17 cellular contexts compared by ENCODE assay signal in the genomic region with DNA sequence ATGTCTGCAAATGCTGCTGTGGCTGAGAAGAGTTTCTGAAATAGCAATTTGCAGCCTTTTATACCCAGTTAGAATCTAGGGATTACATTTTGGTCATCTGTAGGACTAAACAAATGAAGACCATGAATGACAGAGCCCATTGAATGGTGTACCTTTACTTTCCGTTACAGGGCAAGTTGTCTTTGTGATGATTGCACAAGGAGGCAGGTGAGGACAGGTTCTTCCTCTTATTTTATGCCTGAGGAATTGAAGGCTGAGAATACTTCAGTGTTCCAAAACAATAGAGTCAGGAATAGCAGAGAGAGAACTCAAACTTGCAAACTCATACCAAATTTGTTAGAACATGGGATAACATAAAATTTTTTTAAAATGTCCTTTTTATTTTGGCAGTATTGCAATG.
DNase-seq lines count a peak whose midpoint lies in the region; ATAC-seq, FAIRE-seq and TF ChIP-seq lines count a peak whose summit lies in the region.
"Had no signal": no experiment of that assay in that cellular context is flagged by ENCODE, and none has a peak within 500 bp of the region (broad histone marks: within the 10 kb centered on the region; RNA-seq: fewer than 3 reads in every experiment).

No MANE protein-coding gene starts in this region.

- H3K4me2 ChIP-seq in mammary epithelial cell (ENCODE audit: insufficient read depth, low read depth, low read length) (peak overlapping the region; percentile 25), keratinocyte (ENCODE audit: control insufficient read depth, extremely low read depth, insufficient read depth, low read depth, low read length) (no peak overlapping the region)

- H3K9ac ChIP-seq in mammary epithelial cell (ENCODE audit: insufficient read depth, low read length): no peak overlapping the region
- no peak overlapping the region for H3K9ac ChIP-seq in keratinocyte (ENCODE audit: control insufficient read depth, extremely low read depth, insufficient read depth, low read length)
- H3K9ac ChIP-seq: GM23248 had no signal

- in situ Hi-C loops in mammary epithelial cell (cut with MboI; ENCODE audit: low sequenced_read_pairs in 2 of 2): no loop called here

- H3K4me3 ChIP-seq in mammary epithelial cell (replicated peaks in 1 of 3; ENCODE audit: insufficient read depth in 1 of 3, low read depth in 2 of 3, low read length in 3 of 3): no peak overlapping the region
- no peak overlapping the region for H3K4me3 ChIP-seq in epithelial cell of esophagus (ENCODE audit: low read length)
- no peak overlapping the region for H3K4me3 ChIP-seq in keratinocyte (ENCODE audit: control insufficient read depth in 2 of 3, extremely low read depth in 1 of 3, insufficient read depth in 2 of 3, low read depth in 1 of 3, low read length in 3 of 3)
- H3K4me3 ChIP-seq: GM23248 had no signal

- no peak for TF ChIP-seq CTCF in RWPE1 (conservative IDR thresholded peaks at IDR 0.05; ENCODE audit: low read depth)
- no peak for TF ChIP-seq CTCF in mammary epithelial cell (conservative IDR thresholded peaks at IDR 0.05 in 1 of 2, IDR thresholded peaks at IDR 0.05 in 1 of 2; ENCODE audit: extremely low read depth in 1 of 2, insufficient read depth in 1 of 2, low read depth in 1 of 2, low read length in 2 of 2)
- no peak for TF ChIP-seq CTCF in epithelial cell of esophagus (IDR thresholded peaks at IDR 0.05; ENCODE audit: insufficient read depth, low read depth, low read length, missing control alignments)
- no peak for TF ChIP-seq CTCF in keratinocyte (optimal IDR thresholded peaks at IDR 0.05 in 1 of 3, IDR thresholded peaks at IDR 0.05 in 1 of 3, conservative IDR thresholded peaks at IDR 0.05 in 1 of 3; ENCODE audit: extremely low read depth in 1 of 3, insufficient read depth in 2 of 3, low read length in 3 of 3)

- H3K27ac ChIP-seq in RWPE1 (no peak overlapping the region), mammary epithelial cell (ENCODE audit: insufficient read depth, low read depth, low read length) (no peak overlapping the region), keratinocyte (ENCODE audit: control insufficient read depth, insufficient read depth, low read length) (no peak overlapping the region)
- H3K27ac ChIP-seq: GM23248 had no signal

- no peak for ATAC-seq in GM21515 (IDR thresholded peaks at IDR 0.05; ENCODE audit: unreplicated experiment)
- ATAC-seq: HCT116 had no signal

- POLR2A ChIA-PET in RWPE1 (lab: Yijun Ruan, JAX; ENCODE audit: low non-redundant PET): no interaction called here

- dilution Hi-C loops in mammary epithelial cell (cut with HindIII; ENCODE audit: low sequenced_read_pairs) (no loop called here), keratinocyte (cut with MboI; ENCODE audit: extremely low pct_ligation_motif_present, low sequenced_read_pairs) (no loop called here)

- intact Hi-C loops in mammary epithelial cell (cut with micrococcal nuclease): no loop called here

- 0% methylated on average over 1 of the region's 1 CpG for WGBS in mammary epithelial cell (ENCODE audit: low coverage, missing lambda C conversion rate)

- no TSS peak for BruUV-seq in mammary epithelial cell (replicated peaks; lab: Mats Ljungman, UMichigan)

- H3K9me3 ChIP-seq in mammary epithelial cell (replicated peaks; ENCODE audit: insufficient read depth, low read length): peaks cover 3% of the 10 kb centered on the region
- H3K9me3 ChIP-seq in keratinocyte (ENCODE audit: control insufficient read depth, low read depth, low read length): no peaks in the 10 kb centered on the region

- H3K27me3 ChIP-seq in mammary epithelial cell (ENCODE audit: insufficient read depth, low read length) (no peaks in the 10 kb centered on the region), keratinocyte (ENCODE audit: control insufficient read depth, extremely low read depth, insufficient read depth, low read length) (no peaks in the 10 kb centered on the region)

- H4K20me1 ChIP-seq in mammary epithelial cell (ENCODE audit: insufficient read depth, low read length) (no peaks in the 10 kb centered on the region), keratinocyte (ENCODE audit: control insufficient read depth, extremely low read depth, insufficient read depth, low read length) (no peaks in the 10 kb centered on the region)

- DNase-seq in RWPE1 (ENCODE audit: low spot score) (peak; percentile 2), mammary epithelial cell (peak; percentile 55), epithelial cell of esophagus (ENCODE audit: low read depth) (peak; percentile 81), keratinocyte (ENCODE audit: low read depth, low spot score) (peak; percentile 5), NCI-H1694 treated with DMSO at 0.1 percent for 48 hours (lab: John Stamatoyannopoulos, UW) (no peak)
- DNase-seq: C1 segment of cervical spinal cord; Calu3; CD4-positive, alpha-beta memory T cell; COR-L47; DMS153; DND-41; GM23248; H9 had no signal

- no peak overlapping the region for H2AFZ ChIP-seq in mammary epithelial cell (ENCODE audit: low read depth, low read length)
- peak overlapping the region; percentile 10 for H2AFZ ChIP-seq in keratinocyte (ENCODE audit: control insufficient read depth, low read length)
- H2AFZ ChIP-seq: GM23248 had no signal

- no peaks in the 10 kb centered on the region for H3K79me2 ChIP-seq in mammary epithelial cell (ENCODE audit: insufficient read depth, low read length)
- no peaks in the 10 kb centered on the region for H3K79me2 ChIP-seq in keratinocyte (ENCODE audit: control insufficient read depth, insufficient read depth, low read length)

- FAIRE-seq in keratinocyte (lab: Jason Lieb, UNC): peak; percentile 80
- FAIRE-seq: G401.6, GM12892 had no signal

- peaks cover 12% of the 10 kb centered on the region for H3K4me1 ChIP-seq in mammary epithelial cell (ENCODE audit: insufficient read depth, low read length)
- peaks cover 16% of the 10 kb centered on the region for H3K4me1 ChIP-seq in keratinocyte (ENCODE audit: control insufficient read depth, extremely low read depth, insufficient read depth, low read length)

- H3K36me3 ChIP-seq in mammary epithelial cell (ENCODE audit: insufficient read depth, low read length) (no peaks in the 10 kb centered on the region), keratinocyte (ENCODE audit: control insufficient read depth in 2 of 2, extremely low read depth in 1 of 2, insufficient read depth in 2 of 2, low read length in 2 of 2) (no peaks in the 10 kb centered on the region)

- H3K9me1 ChIP-seq in keratinocyte (ENCODE audit: control insufficient read depth, extremely low read depth, insufficient read depth, low read length): no peaks in the 10 kb centered on the region

- CTCF ChIA-PET in RWPE1 (lab: Yijun Ruan, JAX): interaction anchor here (0.6 kb wide), 1 partner anchor 90 kb away, joined by 3 read pairs; no protein-coding TSS in a partner anchor
- CTCF ChIA-PET in mammary epithelial cell (lab: Charles Lee; ENCODE audit: low non-redundant PET): interaction anchor here (0.7 kb wide), 1 partner anchor 895 kb away, joined by 3 read pairs; no protein-coding TSS in a partner anchor
